ENCODE assay signal across 16 cellular contexts in the genomic region with DNA sequence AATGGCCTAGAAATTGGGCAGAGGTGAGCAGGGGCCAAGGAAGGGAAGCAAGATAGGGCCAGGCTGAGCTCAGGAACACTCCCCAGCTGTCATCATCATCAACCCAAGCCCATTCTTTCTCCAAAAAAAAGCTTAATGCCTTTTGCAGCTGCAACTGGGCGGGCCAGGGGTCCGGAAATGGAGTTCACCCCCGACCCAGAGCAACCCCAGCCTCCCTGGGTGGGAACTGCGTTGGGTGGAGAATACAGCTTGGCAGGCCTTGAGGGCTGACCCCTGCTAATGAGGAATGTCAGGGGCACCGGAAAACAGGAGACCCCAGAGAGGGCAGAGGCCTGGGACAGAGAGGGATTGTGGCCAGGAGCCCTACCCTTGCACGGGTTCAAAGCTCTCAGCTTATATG.
DNase-seq lines count a peak whose midpoint lies in the region; ATAC-seq and TF ChIP-seq lines count a peak whose summit lies in the region.
"Had no signal": no experiment of that assay in that cellular context is flagged by ENCODE, and none has a peak within 500 bp of the region (broad histone marks: within the 10 kb centered on the region; RNA-seq: fewer than 3 reads in every experiment).

No MANE protein-coding gene starts in this region.

- no peak overlapping the region for H3K4me3 Mint-ChIP-seq in HFFc6
- H3K4me3 Mint-ChIP-seq: central memory CD8-positive, alpha-beta T cell; H9; naive B cell had no signal

- H3K4me1 ChIP-seq in fibroblast of lung (ENCODE audit: control insufficient read depth, extremely low read depth, insufficient read depth, low read length) (peaks cover 62% of the 10 kb centered on the region), mucosa of stomach (ENCODE audit: control insufficient read depth, insufficient read depth, low read length) (peaks cover 52% of the 10 kb centered on the region)

- H3K9me3 ChIP-seq in fibroblast of lung (ENCODE audit: control insufficient read depth, insufficient read depth, low read depth, low read length), result no peaks in the 10 kb centered on the region
- no peaks in the 10 kb centered on the region for H3K9me3 ChIP-seq in mucosa of stomach (ENCODE audit: control insufficient read depth, low read length)

- no peak for ATAC-seq in HG02885 (IDR thresholded peaks at IDR 0.05; ENCODE audit: poor library complexity, unreplicated experiment)
- ATAC-seq: esophagus mucosa had no signal

- DNase-seq in HFFc6, result no peak
- DNase-seq in fibroblast of lung (ENCODE audit: low read depth in 2 of 2), result no peak
- DNase-seq in NCI-H1930 (lab: John Stamatoyannopoulos, UW), result no peak
- DNase-seq in SIG-M5 treated with dmso at 0.1 percent for 504 hours (lab: John Stamatoyannopoulos, UW; ENCODE audit: unreplicated experiment), result no peak
- no peak for DNase-seq in cerebellum (ENCODE audit: low spot score)
- DNase-seq: activated naive CD4-positive, alpha-beta T cell treated with anti-CD3 and anti-CD28 coated beads, Interleukin-2, amount 50 U/mL, for 16 hours; H9; naive B cell; NCI-H2171; SW 1271 had no signal

- H3K27ac ChIP-seq in fibroblast of lung (ENCODE audit: insufficient read depth, low read length) (peak overlapping the region; percentile 54), skin epidermis (peak overlapping the region in 13 of 21 experiments; percentile 16 to 82 (median 56))

- H3K27me3 Mint-ChIP-seq in HFFc6 (ENCODE audit: insufficient read depth), result peaks cover 2% of the 10 kb centered on the region; the same call in 1 of the 2 replicates

- H3K36me3 ChIP-seq in fibroblast of lung (ENCODE audit: control insufficient read depth, insufficient read depth, low read length) (peaks cover 2% of the 10 kb centered on the region), mucosa of stomach (ENCODE audit: control insufficient read depth, insufficient read depth, low read length) (no peaks in the 10 kb centered on the region)
- H3K36me3 ChIP-seq: WERI-Rb-1 had no signal

- H3K4me1 Mint-ChIP-seq in HFFc6 (ENCODE audit: low read depth), result peaks cover 87% of the 10 kb centered on the region

- H3K9ac ChIP-seq in fibroblast of lung (ENCODE audit: insufficient read depth, low read length) (no peak overlapping the region), mucosa of stomach (ENCODE audit: low read length) (peak overlapping the region; percentile 29)

- no peak overlapping the region for H2AFZ ChIP-seq in fibroblast of lung (ENCODE audit: low read length)

- no peaks in the 10 kb centered on the region for H4K20me1 ChIP-seq in fibroblast of lung (ENCODE audit: control insufficient read depth, extremely low read depth, insufficient read depth, low read length)

- no peak overlapping the region for H3K4me3 ChIP-seq in fibroblast of lung (replicated peaks in 1 of 4; ENCODE audit: control extremely low read depth in 1 of 4, insufficient read depth in 1 of 4, low read depth in 3 of 4, low read length in 4 of 4)
- no peak overlapping the region for H3K4me3 ChIP-seq in mucosa of stomach (ENCODE audit: low read length)
- H3K4me3 ChIP-seq in skin epidermis, result no peak overlapping the region

- TF ChIP-seq CTCF in HFFc6 (IDR thresholded peaks at IDR 0.05) (no peak), fibroblast of lung (conservative IDR thresholded peaks at IDR 0.05 in 1 of 2, IDR thresholded peaks at IDR 0.05 in 1 of 2; ENCODE audit: low read depth in 1 of 2, low read length in 2 of 2) (no peak)

- peaks cover 10% of the 10 kb centered on the region for H3K36me3 Mint-ChIP-seq in HFFc6 (ENCODE audit: low read depth)
- H3K36me3 Mint-ChIP-seq: naive B cell had no signal

- peak overlapping the region; percentile 91 for H3K27ac Mint-ChIP-seq in HFFc6
- H3K27ac Mint-ChIP-seq: naive B cell had no signal

- no peaks in the 10 kb centered on the region for H3K9me3 Mint-ChIP-seq in HFFc6
- H3K9me3 Mint-ChIP-seq: central memory CD8-positive, alpha-beta T cell; H9; naive B cell had no signal

- H3K79me2 ChIP-seq in fibroblast of lung (ENCODE audit: control insufficient read depth, insufficient read depth, low read length), result peaks cover 67% of the 10 kb centered on the region

- no peak overlapping the region for H3K4me2 ChIP-seq in fibroblast of lung (ENCODE audit: extremely low read depth, insufficient read depth, low read length)

- no peaks in the 10 kb centered on the region for H3K27me3 ChIP-seq in fibroblast of lung (ENCODE audit: control insufficient read depth, insufficient read depth, low read length)
- no peaks in the 10 kb centered on the region for H3K27me3 ChIP-seq in mucosa of stomach (ENCODE audit: control insufficient read depth, insufficient read depth, low read length)
